Comparison of ENCODE assay signal across 23 cellular contexts in the genomic region with DNA sequence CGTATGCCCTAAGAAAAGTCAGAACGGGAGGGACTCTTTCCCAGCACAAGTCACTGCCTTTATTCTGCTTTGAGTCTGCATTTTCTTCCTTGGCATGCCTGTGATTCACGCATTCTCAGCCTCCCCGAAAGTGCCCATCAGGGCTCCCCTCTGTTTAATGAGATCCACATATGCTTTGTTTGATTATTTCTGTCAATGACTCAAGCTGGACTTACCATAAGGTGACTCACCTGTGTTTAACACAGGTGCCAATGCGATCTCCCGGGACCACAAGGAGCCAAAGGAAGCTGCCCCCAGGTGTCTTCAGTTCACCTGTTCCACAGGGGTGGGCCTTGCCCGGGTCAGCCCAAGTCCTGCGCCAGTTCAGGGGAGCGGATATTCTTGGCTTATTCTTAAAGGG.
"Had no signal": no experiment of that assay in that cellular context is flagged by ENCODE, and none has a peak within 500 bp of the region (broad histone marks: within the 10 kb centered on the region; RNA-seq: fewer than 3 reads in every experiment).

No MANE protein-coding gene starts in this region.

- H3K36me3 ChIP-seq: left lung, ovary, right atrium auricular region, right lobe of liver, suprapubic skin, thoracic aorta, tibial artery, upper lobe of right lung had no signal

- H3K4me1 ChIP-seq: left lung, right atrium auricular region, right lobe of liver, suprapubic skin, tibial artery, upper lobe of right lung had no signal

- H3K27ac ChIP-seq: left lung, ovary, right atrium auricular region, right lobe of liver, suprapubic skin, thoracic aorta, tibial artery, upper lobe of right lung had no signal

- H3K9me3 ChIP-seq: left lung, mucosa of descending colon, ovary, right atrium auricular region, right lobe of liver, suprapubic skin, thoracic aorta, tibial artery, upper lobe of right lung had no signal

- H3K4me3 ChIP-seq: left lung, lung, mucosa of descending colon, ovary, right atrium auricular region, right lobe of liver, smooth muscle cell, suprapubic skin, thoracic aorta, tibial artery, upper lobe of right lung had no signal

- H3K27me3 ChIP-seq: ovary, right atrium auricular region, right lobe of liver, tibial artery, upper lobe of right lung had no signal

- FAIRE-seq: keratinocyte, urothelium cell line had no signal

- DNase-seq: hippocampal formation; kidney glomerular epithelial cell; left colon; left lung; midbrain; mucosa of descending colon; naive thymus-derived CD4-positive, alpha-beta T cell; ovary; stimulated activated CD4-positive, alpha-beta T cell treated with anti-CD3 and anti-CD28 coated beads, Interleukin-1b, Interleukin-23, amount 100 ng/mL, for 48 hours; stimulated activated CD4-positive, alpha-beta T cell treated with anti-CD3 and anti-CD28 coated beads, Interleukin-4, amount 100 ng/mL, for 1 hour; stimulated activated naive B cell treated with anti-CD40 and anti-IgM and Interleukin-4, amounts not matched to agents 10 μg/mL and 1 μg/mL and 100 μg/mL, for 72 hours; stimulated activated naive CD8-positive, alpha-beta T cell treated with anti-CD3 and anti-CD28 coated beads, Interleukin-15, Interleukin-2, amounts not matched to agents 100 U/mL and 50 U/mL, for 24 hours; trophoblast cell; upper lobe of right lung had no signal
